ENCODE assay signal across 22 cellular contexts in the genomic region with DNA sequence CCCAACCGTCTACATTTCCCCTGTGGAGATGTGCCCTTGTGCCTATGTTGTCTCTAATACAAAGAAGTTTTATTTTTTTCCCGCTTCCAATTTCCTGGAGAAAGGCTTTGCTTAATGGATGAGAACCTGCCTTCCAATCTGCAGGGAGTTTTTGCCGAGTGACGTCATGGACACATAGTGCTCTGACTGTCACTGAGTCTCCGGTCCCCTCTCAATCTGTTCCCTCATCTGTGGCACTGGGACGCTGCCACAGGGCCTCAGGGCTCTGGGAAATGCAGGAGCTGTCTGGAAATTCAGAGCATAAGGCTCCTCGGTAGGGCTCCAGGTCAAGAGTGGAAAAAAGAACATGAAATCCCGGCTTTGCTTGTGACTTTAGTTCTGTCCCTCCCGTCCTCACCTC.
"Had no signal": no experiment of that assay in that cellular context is flagged by ENCODE, and none has a peak within 500 bp of the region (broad histone marks: within the 10 kb centered on the region; RNA-seq: fewer than 3 reads in every experiment).

No MANE protein-coding gene starts in this region.

- H3K4me2 ChIP-seq: hepatocyte had no signal

- H3K79me2 ChIP-seq: hepatocyte had no signal

- H3K4me1 ChIP-seq: upper lobe of right lung had no signal

- H2AFZ ChIP-seq: hepatocyte had no signal

- H3K4me1 Mint-ChIP-seq: central memory CD8-positive, alpha-beta T cell; naive B cell; neural crest cell had no signal

- H3K36me3 ChIP-seq: thoracic aorta, upper lobe of right lung had no signal

- H3K27me3 ChIP-seq: hepatocyte, upper lobe of right lung had no signal

- H3K36me3 Mint-ChIP-seq: activated naive CD4-positive, alpha-beta T cell treated with anti-CD3 and anti-CD28 coated beads, Interleukin-2, amount 50 U/mL, for 72 hours; brain; naive B cell had no signal

- H3K9me3 ChIP-seq: thoracic aorta, upper lobe of right lung had no signal

- ATAC-seq: activated naive CD4-positive, alpha-beta T cell treated with anti-CD3 and anti-CD28 coated beads, Interleukin-2, amount 50 U/mL, for 72 hours; activated T-helper 17 cell treated with anti-CD3 and anti-CD28 coated beads, Interleukin-2, amount 50 U/mL, for 72 hours; upper lobe of right lung had no signal

- H3K27ac Mint-ChIP-seq: activated T-cell treated with anti-CD3 and anti-CD28 coated beads, Interleukin-2, amount 50 U/mL, for 24 hours; activated T-helper 17 cell treated with anti-CD3 and anti-CD28 coated beads, Interleukin-2, amount 50 U/mL, for 72 hours; naive B cell; progenitor cell of endocrine pancreas had no signal

- H3K27me3 Mint-ChIP-seq: activated T-cell treated with anti-CD3 and anti-CD28 coated beads, Interleukin-2, amount 50 U/mL, for 24 hours; activated T-helper 17 cell treated with anti-CD3 and anti-CD28 coated beads, Interleukin-2, amount 50 U/mL, for 72 hours; central memory CD8-positive, alpha-beta T cell; naive B cell; progenitor cell of endocrine pancreas had no signal

- H3K4me3 ChIP-seq: hepatocyte, thoracic aorta, upper lobe of right lung had no signal

- H3K4me3 Mint-ChIP-seq: activated T-cell treated with anti-CD3 and anti-CD28 coated beads, Interleukin-2, amount 50 U/mL, for 24 hours; activated T-helper 17 cell treated with anti-CD3 and anti-CD28 coated beads, Interleukin-2, amount 50 U/mL, for 72 hours; brain; central memory CD8-positive, alpha-beta T cell; naive B cell; neural crest cell had no signal

- H3K27ac ChIP-seq: hepatocyte, thoracic aorta, upper lobe of right lung, VCaP had no signal

- H3K9me3 Mint-ChIP-seq: activated naive CD4-positive, alpha-beta T cell treated with anti-CD3 and anti-CD28 coated beads, Interleukin-2, amount 50 U/mL, for 72 hours; activated T-cell treated with anti-CD3 and anti-CD28 coated beads, Interleukin-2, amount 50 U/mL, for 24 hours; activated T-helper 17 cell treated with anti-CD3 and anti-CD28 coated beads, Interleukin-2, amount 50 U/mL, for 72 hours; central memory CD8-positive, alpha-beta T cell had no signal

- DNase-seq: activated CD4-positive, alpha-beta T cell treated with anti-CD3 and anti-CD28 coated beads, Interleukin-2, amount 50 U/mL, for 1 hour; activated CD4-positive, CD25-positive, alpha-beta regulatory T cell treated with anti-CD3 and anti-CD28 coated beads, Interleukin-2, amount 50 U/mL, for 72 hours; activated CD8-positive, alpha-beta memory T cell treated with anti-CD3 and anti-CD28 coated beads for 24 hours; activated CD8-positive, alpha-beta memory T cell treated with anti-CD3 and anti-CD28 coated beads, Interleukin-2, amount 50 U/mL, for 4 hours; activated T-cell treated with anti-CD3 and anti-CD28 coated beads, Interleukin-2, amount 50 U/mL, for 24 hours; aorta; mesendoderm; naive B cell; retina; stimulated activated CD4-positive, alpha-beta T cell treated with anti-CD3 and anti-CD28 coated beads, Interleukin-4, amount 100 ng/mL, for 24 hours; stimulated activated naive CD4-positive, alpha-beta T cell treated with Interleukin-2 at 50 U/mL for 16 hours; T-helper 2 cell; upper lobe of right lung had no signal
